Comparison of ENCODE assay signal across 18 cellular contexts in genomic region chr19:45953676-45954075, GRCh38. TPM values are rescaled to one million over a fixed set of nuclear protein-coding genes. Genes with fewer than 3 reads are reported as not detected.
DNase-seq lines count a peak whose midpoint lies in the region; ATAC-seq, FAIRE-seq and TF ChIP-seq lines count a peak whose summit lies in the region.
"Had no signal": no experiment of that assay in that cellular context is flagged by ENCODE, and none has a peak within 500 bp of the region (broad histone marks: within the 10 kb centered on the region; RNA-seq: fewer than 3 reads in every experiment).

No MANE protein-coding gene starts in this region.

- no peak overlapping the region for H4K5ac ChIP-seq in mesendoderm (ENCODE audit: low read length)

- peak overlapping the region; percentile 85; the same call in 1 of the 2 replicates for H3K4me3 ChIP-seq in GM23338
- H3K4me3 ChIP-seq in PC-3 (ENCODE audit: low read length) = no peak overlapping the region
- H3K4me3 ChIP-seq in ectodermal cell (ENCODE audit: insufficient read depth, low read depth, low read length) = no peak overlapping the region
- no peak overlapping the region for H3K4me3 ChIP-seq in neuronal stem cell (ENCODE audit: low read length in 2 of 2)
- no peak overlapping the region for H3K4me3 ChIP-seq in effector memory CD4-positive, alpha-beta T cell (ENCODE audit: insufficient read depth, low read depth, low read length, poor library complexity, severe bottlenecking)
- H3K4me3 ChIP-seq in mesendoderm (ENCODE audit: low read length) = no peak overlapping the region
- no peak overlapping the region for H3K4me3 ChIP-seq in kidney (ENCODE audit: low read length in 2 of 2)

- H4K20me1 ChIP-seq in GM23338 (replicated peaks; ENCODE audit: insufficient read depth) (peaks cover 10% of the 10 kb centered on the region; the same call in 1 of the 2 replicates), PC-3 (ENCODE audit: low read length) (no peaks in the 10 kb centered on the region)

- CTCF ChIA-PET in PC-3 (lab: Charles Lee) = no interaction called here

- TF ChIP-seq CTCF in GM23338 (conservative IDR thresholded peaks at IDR 0.05; ENCODE audit: low read depth in 2 of 2) (no peak), PC-3 (conservative IDR thresholded peaks at IDR 0.05; ENCODE audit: low read depth, low read length) (no peak), kidney (IDR thresholded peaks at IDR 0.05; ENCODE audit: borderline replicate concordance, extremely low read depth, insufficient read depth) (no peak)

- WGBS in ectodermal cell, 2 experiments = 94 to 95% methylated on average over 8 of the region's 8 CpGs
- WGBS in neuronal stem cell (ENCODE audit: extremely low coverage in 2 of 2, insufficient read length in 2 of 2, insufficient replicate concordance in 1 of 2), 2 donors = no CpG with 5 or more reads among the region's 8 CpGs
- WGBS in mesendoderm (ENCODE audit: extremely low coverage, insufficient coverage, low lambda C conversion rate) = no CpG with 5 or more reads among the region's 8 CpGs

- no peak overlapping the region for H2BK12ac ChIP-seq in neuronal stem cell (ENCODE audit: low read length)

- H3K9me3 ChIP-seq in PC-3 (ENCODE audit: low read length) (no peaks in the 10 kb centered on the region), ectodermal cell (ENCODE audit: control insufficient read depth, low read length) (no peaks in the 10 kb centered on the region), neuronal stem cell (replicated peaks in 1 of 2; ENCODE audit: control insufficient read depth in 2 of 2, insufficient read depth in 1 of 2, low read depth in 1 of 2, low read length in 2 of 2) (peaks cover 0 to 3% of the 10 kb centered on the region in 2 donors), kidney (ENCODE audit: control insufficient read depth in 1 of 2, low read length in 2 of 2) (peaks cover 0 to 4% of the 10 kb centered on the region in 2 donors)
- H3K9me3 ChIP-seq in effector memory CD4-positive, alpha-beta T cell (ENCODE audit: control insufficient read depth, low read length) = no peaks in the 10 kb centered on the region
- H3K9me3 ChIP-seq: adrenal gland had no signal

- H3F3A ChIP-seq in GM23338 (replicated peaks; ENCODE audit: low read depth) = peaks cover 14% of the 10 kb centered on the region; the same call in 1 of the 2 replicates
- no peaks in the 10 kb centered on the region for H3F3A ChIP-seq in PC-3 (ENCODE audit: low read length, unreplicated experiment)

- no peak overlapping the region for H4K91ac ChIP-seq in neuronal stem cell (ENCODE audit: low read depth, low read length, poor library complexity)

- BruUV-seq in PC-3 (replicated peaks; lab: Mats Ljungman, UMichigan) = no TSS peak

- H2BK5ac ChIP-seq in neuronal stem cell (ENCODE audit: low read length) = peak overlapping the region; percentile 13
- H2BK5ac ChIP-seq in mesendoderm (ENCODE audit: low read length) = no peak overlapping the region

- H3K9me2 ChIP-seq in GM23338 (ENCODE audit: insufficient read depth) = peaks cover 5% of the 10 kb centered on the region; the same call in 1 of the 2 replicates
- H3K9me2 ChIP-seq in PC-3 (replicated peaks; ENCODE audit: low read length) = no peaks in the 10 kb centered on the region

- H3K27ac Mint-ChIP-seq in GM23338 = no peak overlapping the region
- H3K27ac Mint-ChIP-seq: activated T-helper 2 cell treated with anti-CD3 and anti-CD28 coated beads, Interferon-gamma antibody, Interleukin-2, Interleukin-4, amounts not matched to agents 10 μg/mL and 5 μg/mL and 100 μg/mL, durations not matched to agents 14 hours and 24 hours and 36 hours; stimulated activated memory B cell treated with anti-CD40 and anti-IgM and Interleukin-4, amounts not matched to agents 10 μg/mL and 1 μg/mL and 100 μg/mL, for 72 hours had no signal

- no peak overlapping the region for H3K4ac ChIP-seq in neuronal stem cell (ENCODE audit: low read length)
- no peak overlapping the region for H3K4ac ChIP-seq in mesendoderm (ENCODE audit: low read depth, low read length)

- H2AFZ ChIP-seq in GM23338 (no peak overlapping the region), PC-3 (ENCODE audit: low read length) (no peak overlapping the region), neuronal stem cell (ENCODE audit: low read length) (no peak overlapping the region)

- 0 out of 2 replicates have a peak, but pooled peaks cover 6% of the 10 kb centered on the region for H3K4me1 ChIP-seq in GM23338 (ENCODE audit: insufficient read depth)
- peaks cover 20% of the 10 kb centered on the region for H3K4me1 ChIP-seq in PC-3 (ENCODE audit: insufficient read depth, low read length)
- peaks cover 22% of the 10 kb centered on the region for H3K4me1 ChIP-seq in ectodermal cell (ENCODE audit: control insufficient read depth, insufficient read depth, low read length)
- H3K4me1 ChIP-seq in neuronal stem cell (ENCODE audit: control insufficient read depth in 2 of 2, insufficient read depth in 1 of 2, low read depth in 1 of 2, low read length in 2 of 2) = peaks cover 20 to 34% of the 10 kb centered on the region in 2 donors
- peaks cover 7% of the 10 kb centered on the region for H3K4me1 ChIP-seq in effector memory CD4-positive, alpha-beta T cell (ENCODE audit: control insufficient read depth, insufficient read depth, low read length, poor library complexity, severe bottlenecking)
- no peaks in the 10 kb centered on the region for H3K4me1 ChIP-seq in mesendoderm (ENCODE audit: control insufficient read depth, low read depth, low read length)
- H3K4me1 ChIP-seq in kidney (ENCODE audit: control insufficient read depth in 1 of 2, insufficient read depth in 1 of 2, low read depth in 1 of 2, low read length in 2 of 2) = peaks cover 0 to 16% of the 10 kb centered on the region in 2 donors

- H4K8ac ChIP-seq in neuronal stem cell (ENCODE audit: low read depth, low read length) (no peak overlapping the region), mesendoderm (ENCODE audit: low read depth, low read length) (no peak overlapping the region)

- H3K27me3 ChIP-seq in GM23338 (ENCODE audit: insufficient read depth) = no peaks in the 10 kb centered on the region
- no peaks in the 10 kb centered on the region for H3K27me3 ChIP-seq in PC-3 (ENCODE audit: low read length)
- no peaks in the 10 kb centered on the region for H3K27me3 ChIP-seq in ectodermal cell (ENCODE audit: control insufficient read depth, insufficient read depth, low read length, poor library complexity, severe bottlenecking)
- peaks cover 0 to 2% (median 0%) of the 10 kb centered on the region in 3 experiments for H3K27me3 ChIP-seq in neuronal stem cell (ENCODE audit: control insufficient read depth in 3 of 3, insufficient read depth in 3 of 3, low read depth in 1 of 3, low read length in 3 of 3)
- no peaks in the 10 kb centered on the region for H3K27me3 ChIP-seq in effector memory CD4-positive, alpha-beta T cell (replicated peaks; ENCODE audit: control insufficient read depth, insufficient read depth, low read length, poor library complexity, severe bottlenecking)
- H3K27me3 ChIP-seq in mesendoderm (ENCODE audit: insufficient read depth, low read length, poor library complexity) = no peaks in the 10 kb centered on the region

- FAIRE-seq in kidney (lab: Jason Lieb, UNC) = no peak

- H3K27me3 Mint-ChIP-seq in GM23338 (ENCODE audit: insufficient read depth, low read depth, poor library complexity) = peaks cover 16% of the 10 kb centered on the region

- H3K79me1 ChIP-seq in neuronal stem cell (ENCODE audit: low read depth, low read length) = no peaks in the 10 kb centered on the region
- H3K79me1 ChIP-seq in mesendoderm (ENCODE audit: low read length) = no peaks in the 10 kb centered on the region

- H3K56ac ChIP-seq in mesendoderm (ENCODE audit: low read length) = no peak overlapping the region

- ATAC-seq in GM23338 (no peak), PC-3 (no peak), GM19455 (IDR thresholded peaks at IDR 0.05; ENCODE audit: unreplicated experiment) (no peak)

- POLR2A ChIA-PET in PC-3 (lab: Charles Lee; ENCODE audit: unreplicated experiment) = no interaction called here

- peaks cover 8% of the 10 kb centered on the region; the same call in 2 of the 3 replicates for H3K4me1 Mint-ChIP-seq in GM23338

- peaks cover 8% of the 10 kb centered on the region for H3K36me3 Mint-ChIP-seq in GM23338 (ENCODE audit: low read depth)
- H3K36me3 Mint-ChIP-seq: CD14-positive monocyte; stimulated activated memory B cell treated with anti-CD40 and anti-IgM and Interleukin-4, amounts not matched to agents 10 μg/mL and 1 μg/mL and 100 μg/mL, for 72 hours had no signal

- no peak overlapping the region for H2BK15ac ChIP-seq in neuronal stem cell (ENCODE audit: low read length)
- no peak overlapping the region for H2BK15ac ChIP-seq in mesendoderm (replicated peaks; ENCODE audit: low read depth)

- no peak overlapping the region for H2BK120ac ChIP-seq in neuronal stem cell (ENCODE audit: low read depth, low read length)
- no peak overlapping the region for H2BK120ac ChIP-seq in mesendoderm (ENCODE audit: low read depth, low read length)

- H3K4me2 ChIP-seq in GM23338 (no peak overlapping the region), PC-3 (ENCODE audit: low read length) (no peak overlapping the region), neuronal stem cell (ENCODE audit: insufficient read depth, low read length, poor library complexity, severe bottlenecking) (no peak overlapping the region), mesendoderm (ENCODE audit: low read length) (no peak overlapping the region)

- H2AK5ac ChIP-seq in neuronal stem cell (ENCODE audit: low read depth, low read length) (peak overlapping the region; percentile 54), mesendoderm (ENCODE audit: low read length) (no peak overlapping the region)

- H3K79me2 ChIP-seq in GM23338 (replicated peaks; ENCODE audit: insufficient read depth) = no peaks in the 10 kb centered on the region
- no peaks in the 10 kb centered on the region for H3K79me2 ChIP-seq in PC-3 (ENCODE audit: low read length)
- H3K79me2 ChIP-seq in mesendoderm (ENCODE audit: control insufficient read depth, insufficient read depth, low read length) = no peaks in the 10 kb centered on the region

- H3K27ac ChIP-seq in GM23338 (ENCODE audit: low read depth) (peak overlapping the region; percentile 63; the same call in 1 of the 2 replicates), PC-3 (ENCODE audit: low read length) (no peak overlapping the region), ectodermal cell (ENCODE audit: insufficient read depth, low read depth, low read length, poor library complexity, severe bottlenecking) (peak overlapping the region; percentile 80), neuronal stem cell (replicated peaks; ENCODE audit: low read length) (peak overlapping the region; percentile 55), mesendoderm (ENCODE audit: low read depth, low read length) (no peak overlapping the region), kidney (ENCODE audit: low read depth in 2 of 2, low read length in 2 of 2) (peak overlapping the region in 1 of 2 donors; percentile 28)
- H3K27ac ChIP-seq in effector memory CD4-positive, alpha-beta T cell (ENCODE audit: insufficient read depth, low read length, poor library complexity, severe bottlenecking) = no peak overlapping the region

- no peak overlapping the region for H3K9ac ChIP-seq in PC-3 (ENCODE audit: low read length)
- H3K9ac ChIP-seq in neuronal stem cell (ENCODE audit: low read depth, low read length, poor library complexity) = no peak overlapping the region
- H3K9ac ChIP-seq in mesendoderm (ENCODE audit: low read length) = no peak overlapping the region
- H3K9ac ChIP-seq in kidney (ENCODE audit: low read length in 2 of 2) = no peak overlapping the region

- H3K36me3 ChIP-seq in GM23338 (ENCODE audit: insufficient read depth) (no peaks in the 10 kb centered on the region), PC-3 (ENCODE audit: low read depth, low read length) (no peaks in the 10 kb centered on the region), ectodermal cell (ENCODE audit: control insufficient read depth, insufficient read depth, low read length) (no peaks in the 10 kb centered on the region), neuronal stem cell (replicated peaks in 1 of 2; ENCODE audit: control insufficient read depth in 2 of 2, insufficient read depth in 2 of 2, low read length in 2 of 2) (peaks cover 8 to 65% of the 10 kb centered on the region in 2 donors), mesendoderm (ENCODE audit: control insufficient read depth, insufficient read depth, low read length) (no peaks in the 10 kb centered on the region), kidney (ENCODE audit: control insufficient read depth in 1 of 2, insufficient read depth in 2 of 2, low read length in 2 of 2) (no peaks in the 10 kb centered on the region)
- no peaks in the 10 kb centered on the region for H3K36me3 ChIP-seq in effector memory CD4-positive, alpha-beta T cell (ENCODE audit: control insufficient read depth, insufficient read depth, low read length)
- H3K36me3 ChIP-seq: adrenal gland had no signal

- intact Hi-C loops in PC-3 (cut with micrococcal nuclease) (no loop called here), kidney (cut with DNase I) (no loop called here)

- H3K23ac ChIP-seq in neuronal stem cell (ENCODE audit: low read depth, low read length, poor library complexity) = no peak overlapping the region
- no peak overlapping the region for H3K23ac ChIP-seq in mesendoderm (ENCODE audit: low read length)

- DNase-seq in GM23338 (ENCODE audit: low spot score) (no peak), PC-3 (peak; percentile 29), neuronal stem cell (ENCODE audit: low spot score) (no peak), mesendoderm (no peak), kidney (no peak)
- no peak for DNase-seq in effector memory CD4-positive, alpha-beta T cell
- DNase-seq: dermis blood vessel endothelial cell, NCI-H1048 had no signal

- H3K4me3 Mint-ChIP-seq in GM23338 = peak overlapping the region; percentile 80

- H3K9me3 Mint-ChIP-seq in GM23338 = no peaks in the 10 kb centered on the region
- H3K9me3 Mint-ChIP-seq: activated T-helper 2 cell treated with anti-CD3 and anti-CD28 coated beads, Interferon-gamma antibody, Interleukin-2, Interleukin-4, amounts not matched to agents 10 μg/mL and 5 μg/mL and 100 μg/mL, durations not matched to agents 14 hours and 24 hours and 36 hours had no signal

- H3K18ac ChIP-seq in neuronal stem cell (ENCODE audit: low read length) (peak overlapping the region; percentile 32), mesendoderm (ENCODE audit: low read length) (no peak overlapping the region)

- H3K14ac ChIP-seq in neuronal stem cell (ENCODE audit: low read length) = no peak overlapping the region

RNA-seq across cellular contexts. Expression of gene NOVA2, which starts 20.0 kb away (rescaled TPM):
- total RNA-seq in GM23338 (2014; rRNA removed; shearing (Covaris generic)) = 13.7 and 14.9 TPM in 2 replicates
- 5.1 and 5.3 TPM in 2 replicates for polyA plus RNA-seq in GM23338 (2016; fragmentation: Nextera tagmentation; extraction: Ambion mirVana)
- 0.06 TPM in 1 of 2 replicates, not detected in the other for total RNA-seq in PC-3 (2014; rRNA removed)
- polyA plus RNA-seq in ectodermal cell (2013, experiment 1 of 4) = 15.9 TPM
- 18.4 TPM for polyA plus RNA-seq in ectodermal cell (2013, experiment 2 of 4)
- polyA plus RNA-seq in ectodermal cell (2013, experiment 3 of 4) = 14.4 TPM
- polyA plus RNA-seq in ectodermal cell (2013, experiment 4 of 4) = 15.8 TPM
- 12.8 TPM for polyA plus RNA-seq in neuronal stem cell (2013, experiment 1 of 2)
- polyA plus RNA-seq in neuronal stem cell (2013, experiment 2 of 2) = 13.4 TPM
- polyA plus RNA-seq in mesendoderm (2013, experiment 1 of 2) = 0.93 TPM
- 0.98 TPM for polyA plus RNA-seq in mesendoderm (2013, experiment 2 of 2)
- total RNA-seq in kidney = 8.5 TPM
- polyA plus RNA-seq in kidney (ENCODE audit: insufficient read depth, low read depth, low replicate concordance) = 0.95 TPM
- total RNA-seq: activated CD8-positive, alpha-beta memory T cell treated with anti-CD3 and anti-CD28 coated beads for 36 hours; activated T-helper 2 cell treated with anti-CD3 and anti-CD28 coated beads, Interferon-gamma antibody, Interleukin-2, Interleukin-4, amounts not matched to agents 10 μg/mL and 5 μg/mL and 100 μg/mL, durations not matched to agents 14 hours and 24 hours and 36 hours; fibroblast of lung had no signal
- polyA plus RNA-seq: CD14-positive monocyte had no signal

RNA-seq across cellular contexts. Expression of gene NANOS2, which starts 39.1 kb away (rescaled TPM):
- total RNA-seq in GM23338 (2014; rRNA removed; shearing (Covaris generic)) = 0.14 TPM in 1 of 2 replicates, not detected in the other
- 0.11 TPM in 1 of 2 replicates, not detected in the other for polyA plus RNA-seq in GM23338 (2016; fragmentation: Nextera tagmentation; extraction: Ambion mirVana)
- total RNA-seq in PC-3 (2014; rRNA removed) = not detected in 2 replicates
- 0.31 TPM for polyA plus RNA-seq in ectodermal cell (2013, experiment 1 of 4)
- 0.11 TPM for polyA plus RNA-seq in ectodermal cell (2013, experiment 2 of 4)
- polyA plus RNA-seq in ectodermal cell (2013, experiment 3 of 4) = 0.27 TPM
- polyA plus RNA-seq in ectodermal cell (2013, experiment 4 of 4) = 0.16 TPM
- 0.11 TPM for polyA plus RNA-seq in neuronal stem cell (2013, experiment 1 of 2)
- 0.12 TPM for polyA plus RNA-seq in neuronal stem cell (2013, experiment 2 of 2)
- polyA plus RNA-seq in mesendoderm (2013, experiment 1 of 2) = not detected
- polyA plus RNA-seq in mesendoderm (2013, experiment 2 of 2) = not detected
- not detected for total RNA-seq in kidney
- polyA plus RNA-seq in kidney (ENCODE audit: insufficient read depth, low read depth, low replicate concordance) = not detected
- total RNA-seq: activated CD8-positive, alpha-beta memory T cell treated with anti-CD3 and anti-CD28 coated beads for 36 hours; activated T-helper 2 cell treated with anti-CD3 and anti-CD28 coated beads, Interferon-gamma antibody, Interleukin-2, Interleukin-4, amounts not matched to agents 10 μg/mL and 5 μg/mL and 100 μg/mL, durations not matched to agents 14 hours and 24 hours and 36 hours; adrenal gland; dermis blood vessel endothelial cell; fibroblast of lung; posterior vena cava; ureter had no signal
- polyA plus RNA-seq: adrenal gland, CD14-positive monocyte, fibroblast of lung had no signal

RNA-seq across cellular contexts. Expression of gene CCDC61, which starts 41.6 kb away (rescaled TPM):
- total RNA-seq in GM23338 (2014; rRNA removed; shearing (Covaris generic)) = 16.4 and 22.4 TPM in 2 replicates
- 6.7 and 9.8 TPM in 2 replicates for polyA plus RNA-seq in GM23338 (2016; fragmentation: Nextera tagmentation; extraction: Ambion mirVana)
- total RNA-seq in PC-3 (2014; rRNA removed) = 6.3 and 7.7 TPM in 2 replicates
- polyA plus RNA-seq in ectodermal cell (2013, experiment 1 of 4) = 6.7 TPM
- polyA plus RNA-seq in ectodermal cell (2013, experiment 2 of 4) = 7.2 TPM
- 9.3 TPM for polyA plus RNA-seq in ectodermal cell (2013, experiment 3 of 4)
- polyA plus RNA-seq in ectodermal cell (2013, experiment 4 of 4) = 6.9 TPM
- polyA plus RNA-seq in neuronal stem cell (2013, experiment 1 of 2) = 4.5 TPM
- 5.1 TPM for polyA plus RNA-seq in neuronal stem cell (2013, experiment 2 of 2)
- 4.3 TPM for polyA plus RNA-seq in mesendoderm (2013, experiment 1 of 2)
- polyA plus RNA-seq in mesendoderm (2013, experiment 2 of 2) = 4.6 TPM
- total RNA-seq in kidney = 22.2 TPM
- 17.8 TPM for polyA plus RNA-seq in kidney (ENCODE audit: insufficient read depth, low read depth, low replicate concordance)

RNA-seq across cellular contexts. Expression of gene MYPOP, which starts 51.3 kb away (rescaled TPM):
- total RNA-seq in GM23338 (2014; rRNA removed; shearing (Covaris generic)) = 6.9 and 7.9 TPM in 2 replicates
- polyA plus RNA-seq in GM23338 (2016; fragmentation: Nextera tagmentation; extraction: Ambion mirVana) = 2.7 and 3.0 TPM in 2 replicates
- 5.4 and 12.0 TPM in 2 replicates for total RNA-seq in PC-3 (2014; rRNA removed)
- 12.9 TPM for polyA plus RNA-seq in ectodermal cell (2013, experiment 1 of 4)
- 10.9 TPM for polyA plus RNA-seq in ectodermal cell (2013, experiment 2 of 4)
- 11.3 TPM for polyA plus RNA-seq in ectodermal cell (2013, experiment 3 of 4)
- 11.7 TPM for polyA plus RNA-seq in ectodermal cell (2013, experiment 4 of 4)
- polyA plus RNA-seq in neuronal stem cell (2013, experiment 1 of 2) = 11.4 TPM
- 11.5 TPM for polyA plus RNA-seq in neuronal stem cell (2013, experiment 2 of 2)
- polyA plus RNA-seq in mesendoderm (2013, experiment 1 of 2) = 8.9 TPM
- polyA plus RNA-seq in mesendoderm (2013, experiment 2 of 2) = 8.8 TPM
- 6.7 TPM for total RNA-seq in kidney
- polyA plus RNA-seq in kidney (ENCODE audit: insufficient read depth, low read depth, low replicate concordance) = 11.7 TPM

Comparison
In these comparisons a context has a peak if more than half of its experiments do, and no peak if none do; other contexts are left out.
1. H3K27ac ChIP-seq: peak in GM23338 (single experiment), ectodermal cell (single experiment) and neuronal stem cell (single experiment); none in PC-3 (single experiment), effector memory CD4-positive, alpha-beta T cell (single experiment) and mesendoderm (single experiment).